In genomic region chrX:15963858-15964257, GRCh38 we compare ENCODE assay signal across 25 cellular contexts.
DNase-seq lines count a peak whose midpoint lies in the region; FAIRE-seq and TF ChIP-seq lines count a peak whose summit lies in the region.
"Had no signal": no experiment of that assay in that cellular context is flagged by ENCODE, and none has a peak within 500 bp of the region (broad histone marks: within the 10 kb centered on the region; RNA-seq: fewer than 3 reads in every experiment).

No MANE protein-coding gene starts in this region.

- FAIRE-seq in GM12892 (lab: Jason Lieb, UNC), result peak; percentile 9
- FAIRE-seq: A204.1, GM12891, GM18507 had no signal

- H3K4me3 ChIP-seq in neural progenitor cell, result no peak overlapping the region
- no peak overlapping the region for H3K4me3 ChIP-seq in prostate gland
- H3K4me3 ChIP-seq: BLaER1 had no signal

- H3K9me3 Mint-ChIP-seq in neural progenitor cell, result peaks cover 6% of the 10 kb centered on the region
- H3K9me3 Mint-ChIP-seq: CD14-positive monocyte; CD4-positive, alpha-beta memory T cell; CD4-positive, CD25-positive, alpha-beta regulatory T cell had no signal

- POLR2A ChIA-PET in HEK293T (lab: Yijun Ruan, JAX), result no interaction called here

- TF ChIP-seq POLR2A in GM12892 (IDR thresholded peaks at IDR 0.05; ENCODE audit: low read depth, low read length) (no peak), prostate gland (IDR thresholded peaks at IDR 0.05) (no peak)

- H3K27me3 Mint-ChIP-seq in neural progenitor cell (ENCODE audit: insufficient read depth, low read depth), result peaks cover 2% of the 10 kb centered on the region
- H3K27me3 Mint-ChIP-seq: CD4-positive, alpha-beta memory T cell had no signal

- intact Hi-C loops in prostate gland (cut with DNase I), result no loop called here

- peaks cover 2% of the 10 kb centered on the region for H3K36me3 Mint-ChIP-seq in neural progenitor cell
- H3K36me3 Mint-ChIP-seq: CD14-positive monocyte; CD4-positive, alpha-beta memory T cell; CD4-positive, CD25-positive, alpha-beta regulatory T cell; CD8-positive, alpha-beta memory T cell had no signal

- H3F3A ChIP-seq in neural progenitor cell (ENCODE audit: low read depth), result peaks cover 13% of the 10 kb centered on the region

- H3K4me1 ChIP-seq in neural progenitor cell, result peaks cover 40% of the 10 kb centered on the region
- H3K4me1 ChIP-seq in prostate gland (replicated peaks), result no peaks in the 10 kb centered on the region
- H3K4me1 ChIP-seq: BE2C, BLaER1 had no signal

- H3K79me2 ChIP-seq in neural progenitor cell (ENCODE audit: low read depth), result no peaks in the 10 kb centered on the region

- H3K27me3 ChIP-seq in neural progenitor cell, result no peaks in the 10 kb centered on the region
- H3K27me3 ChIP-seq in prostate gland (replicated peaks; ENCODE audit: insufficient read depth), result no peaks in the 10 kb centered on the region
- H3K27me3 ChIP-seq: BE2C had no signal

- CTCF ChIA-PET in HEK293T (lab: Yijun Ruan, JAX), result no interaction called here

- H3K9me3 ChIP-seq in neural progenitor cell (ENCODE audit: low read depth) (no peaks in the 10 kb centered on the region), prostate gland (no peaks in the 10 kb centered on the region)
- H3K9me3 ChIP-seq: BE2C, BLaER1 had no signal

- H3K4me1 Mint-ChIP-seq in neural progenitor cell, result no peaks in the 10 kb centered on the region
- H3K4me1 Mint-ChIP-seq: CD4-positive, alpha-beta memory T cell; CD4-positive, CD25-positive, alpha-beta regulatory T cell; CD8-positive, alpha-beta memory T cell had no signal

- H3K27ac Mint-ChIP-seq in neural progenitor cell, result no peak overlapping the region
- H3K27ac Mint-ChIP-seq: CD14-positive monocyte; CD4-positive, alpha-beta memory T cell; CD4-positive, CD25-positive, alpha-beta regulatory T cell; CD8-positive, alpha-beta memory T cell had no signal

- no peaks in the 10 kb centered on the region for H4K20me1 ChIP-seq in neural progenitor cell (ENCODE audit: low read depth)
- H4K20me1 ChIP-seq: BLaER1 had no signal

- H2AFZ ChIP-seq in neural progenitor cell (replicated peaks), result peak overlapping the region; percentile 69

- TF ChIP-seq CTCF in neural progenitor cell (IDR thresholded peaks at IDR 0.05) (no peak), prostate gland (IDR thresholded peaks at IDR 0.05) (no peak)

- H3K27ac ChIP-seq in neural progenitor cell (no peak overlapping the region), prostate gland (no peak overlapping the region)
- H3K27ac ChIP-seq: BLaER1 had no signal

- WGBS in prostate gland, result 95% methylated on average over 1 of the region's 1 CpG

- no peak overlapping the region for H3K4me3 Mint-ChIP-seq in neural progenitor cell
- H3K4me3 Mint-ChIP-seq: CD14-positive monocyte; CD4-positive, alpha-beta memory T cell; CD4-positive, CD25-positive, alpha-beta regulatory T cell; CD8-positive, alpha-beta memory T cell had no signal

- H3K36me3 ChIP-seq in neural progenitor cell, result peaks cover 6% of the 10 kb centered on the region
- H3K36me3 ChIP-seq in prostate gland, result no peaks in the 10 kb centered on the region
- H3K36me3 ChIP-seq: BE2C, BLaER1 had no signal

- DNase-seq in GM12892 (ENCODE audit: insufficient read length) (no peak), HEK293T (ENCODE audit: extremely low spot score) (no peak), neural progenitor cell (ENCODE audit: low spot score) (no peak), kidney glomerular epithelial cell (lab: John Stamatoyannopoulos, UW) (no peak), prostate gland (ENCODE audit: low spot score) (no peak)
- DNase-seq: 8988T; ACHN; BE2C; C1 segment of cervical spinal cord; CD4-positive, alpha-beta memory T cell; CD4-positive, CD25-positive, alpha-beta regulatory T cell; CD8-positive, alpha-beta memory T cell; COR-L47; DMS 273 treated with DMSO at 0.1 percent for 48 hours; DMS153; DMS53; DMS79; DND-41; EL; GDM1 had no signal

- H3K9ac ChIP-seq in neural progenitor cell, result no peak overlapping the region
- H3K9ac ChIP-seq: BLaER1 had no signal

- H3K4me2 ChIP-seq in neural progenitor cell, result no peak overlapping the region
- H3K4me2 ChIP-seq: BLaER1 had no signal

TF ChIP-seq in HEK293T, 16 proteins besides CTCF, POLR2A, EP300 and RAD21:
- TF ChIP-seq ELF4 (IDR thresholded peaks at IDR 0.05) (peak; percentile 76), FOXK2 (IDR thresholded peaks at IDR 0.05) (no peak)
TF ChIP-seq in HEK293T: peak in this region for 1.
